ENCODE assay signal across 1 cellular context in the genomic region with DNA sequence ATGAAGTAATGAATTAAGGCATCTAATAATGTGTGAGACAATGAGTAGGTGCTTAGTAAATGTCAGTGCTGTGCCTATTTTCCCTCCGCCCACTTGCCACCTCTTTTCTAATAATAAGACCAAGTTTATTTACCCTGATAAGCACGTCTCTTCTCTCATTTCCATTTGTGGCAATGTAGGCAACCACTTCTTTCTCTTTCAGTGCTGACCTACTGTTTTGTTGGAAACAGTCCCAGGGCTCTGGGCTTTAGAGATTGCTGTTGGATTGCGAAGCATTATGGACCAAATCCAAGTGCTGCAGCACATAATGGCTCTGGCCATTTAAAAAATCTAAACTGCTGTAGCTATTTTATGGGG.
TF ChIP-seq lines count a peak whose summit lies in the region.

No MANE protein-coding gene starts in this region.

TF ChIP-seq in HepG2, 621 proteins besides CTCF, POLR2A, EP300 and RAD21 (continued from another document):
- TF ChIP-seq, protein P1, sequence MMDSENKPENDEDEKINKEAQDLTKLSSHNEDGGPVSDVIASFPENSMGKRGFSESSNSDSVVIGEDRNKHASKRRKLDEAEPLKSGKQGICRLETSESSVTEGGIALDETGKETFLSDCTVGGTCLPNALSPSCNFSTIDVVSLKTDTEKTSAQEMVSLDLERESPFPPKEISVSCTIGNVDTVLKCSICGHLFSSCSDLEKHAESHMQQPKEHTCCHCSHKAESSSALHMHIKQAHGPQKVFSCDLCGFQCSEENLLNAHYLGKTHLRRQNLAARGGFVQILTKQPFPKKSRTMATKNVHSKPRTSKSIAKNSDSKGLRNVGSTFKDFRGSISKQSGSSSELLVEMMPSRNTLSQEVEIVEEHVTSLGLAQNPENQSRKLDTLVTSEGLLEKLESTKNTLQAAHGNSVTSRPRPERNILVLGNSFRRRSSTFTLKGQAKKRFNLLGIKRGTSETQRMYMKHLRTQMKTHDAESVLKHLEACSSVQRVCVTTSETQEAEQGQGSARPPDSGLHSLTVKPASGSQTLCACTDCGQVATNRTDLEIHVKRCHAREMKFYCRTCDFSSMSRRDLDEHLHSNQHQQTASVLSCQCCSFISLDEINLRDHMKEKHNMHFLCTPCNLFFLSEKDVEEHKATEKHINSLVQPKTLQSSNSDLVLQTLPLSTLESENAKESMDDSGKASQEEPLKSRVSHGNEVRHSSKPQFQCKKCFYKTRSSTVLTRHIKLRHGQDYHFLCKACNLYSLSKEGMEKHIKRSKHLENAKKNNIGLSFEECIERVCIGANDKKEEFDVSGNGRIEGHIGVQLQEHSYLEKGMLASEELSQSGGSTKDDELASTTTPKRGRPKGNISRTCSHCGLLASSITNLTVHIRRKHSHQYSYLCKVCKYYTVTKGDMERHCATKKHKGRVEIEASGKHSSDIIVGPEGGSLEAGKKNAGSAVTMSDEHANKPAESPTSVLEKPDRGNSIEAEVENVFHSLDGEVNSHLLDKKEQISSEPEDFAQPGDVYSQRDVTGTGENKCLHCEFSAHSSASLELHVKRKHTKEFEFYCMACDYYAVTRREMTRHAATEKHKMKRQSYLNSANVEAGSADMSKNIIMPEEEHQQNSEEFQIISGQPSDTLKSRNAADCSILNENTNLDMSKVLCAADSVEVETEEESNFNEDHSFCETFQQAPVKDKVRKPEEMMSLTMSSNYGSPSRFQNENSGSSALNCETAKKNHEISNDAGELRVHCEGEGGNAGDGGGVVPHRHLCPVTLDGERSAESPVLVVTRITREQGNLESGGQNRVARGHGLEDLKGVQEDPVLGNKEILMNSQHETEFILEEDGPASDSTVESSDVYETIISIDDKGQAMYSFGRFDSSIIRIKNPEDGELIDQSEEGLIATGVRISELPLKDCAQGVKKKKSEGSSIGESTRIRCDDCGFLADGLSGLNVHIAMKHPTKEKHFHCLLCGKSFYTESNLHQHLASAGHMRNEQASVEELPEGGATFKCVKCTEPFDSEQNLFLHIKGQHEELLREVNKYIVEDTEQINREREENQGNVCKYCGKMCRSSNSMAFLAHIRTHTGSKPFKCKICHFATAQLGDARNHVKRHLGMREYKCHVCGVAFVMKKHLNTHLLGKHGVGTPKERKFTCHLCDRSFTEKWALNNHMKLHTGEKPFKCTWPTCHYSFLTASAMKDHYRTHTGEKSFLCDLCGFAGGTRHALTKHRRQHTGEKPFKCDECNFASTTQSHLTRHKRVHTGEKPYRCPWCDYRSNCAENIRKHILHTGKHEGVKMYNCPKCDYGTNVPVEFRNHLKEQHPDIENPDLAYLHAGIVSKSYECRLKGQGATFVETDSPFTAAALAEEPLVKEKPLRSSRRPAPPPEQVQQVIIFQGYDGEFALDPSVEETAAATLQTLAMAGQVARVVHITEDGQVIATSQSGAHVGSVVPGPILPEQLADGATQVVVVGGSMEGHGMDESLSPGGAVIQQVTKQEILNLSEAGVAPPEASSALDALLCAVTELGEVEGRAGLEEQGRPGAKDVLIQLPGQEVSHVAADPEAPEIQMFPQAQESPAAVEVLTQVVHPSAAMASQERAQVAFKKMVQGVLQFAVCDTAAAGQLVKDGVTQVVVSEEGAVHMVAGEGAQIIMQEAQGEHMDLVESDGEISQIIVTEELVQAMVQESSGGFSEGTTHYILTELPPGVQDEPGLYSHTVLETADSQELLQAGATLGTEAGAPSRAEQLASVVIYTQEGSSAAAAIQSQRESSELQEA (CRISPR knock-in tag; IDR thresholded peaks at IDR 0.05; ENCODE audit: not compliant biosample characterization): no peak
- TF ChIP-seq CHD4 (IDR thresholded peaks at IDR 0.05; ENCODE audit: borderline replicate concordance, low read length) (no peak), RFX5 (IDR thresholded peaks at IDR 0.05; ENCODE audit: low read depth, low read length) (no peak), ZNF678 (CRISPR knock-in tag; IDR thresholded peaks at IDR 0.05) (no peak), ZNF354B (CRISPR knock-in tag; IDR thresholded peaks at IDR 0.05) (no peak), CHCHD3 (CRISPR knock-in tag; IDR thresholded peaks at IDR 0.05) (no peak), ZNF501 (CRISPR knock-in tag; IDR thresholded peaks at IDR 0.05) (no peak)
- TF ChIP-seq, protein P2, sequence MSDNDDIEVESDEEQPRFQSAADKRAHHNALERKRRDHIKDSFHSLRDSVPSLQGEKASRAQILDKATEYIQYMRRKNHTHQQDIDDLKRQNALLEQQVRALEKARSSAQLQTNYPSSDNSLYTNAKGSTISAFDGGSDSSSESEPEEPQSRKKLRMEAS (IDR thresholded peaks at IDR 0.05): no peak
- TF ChIP-seq, protein P3, sequence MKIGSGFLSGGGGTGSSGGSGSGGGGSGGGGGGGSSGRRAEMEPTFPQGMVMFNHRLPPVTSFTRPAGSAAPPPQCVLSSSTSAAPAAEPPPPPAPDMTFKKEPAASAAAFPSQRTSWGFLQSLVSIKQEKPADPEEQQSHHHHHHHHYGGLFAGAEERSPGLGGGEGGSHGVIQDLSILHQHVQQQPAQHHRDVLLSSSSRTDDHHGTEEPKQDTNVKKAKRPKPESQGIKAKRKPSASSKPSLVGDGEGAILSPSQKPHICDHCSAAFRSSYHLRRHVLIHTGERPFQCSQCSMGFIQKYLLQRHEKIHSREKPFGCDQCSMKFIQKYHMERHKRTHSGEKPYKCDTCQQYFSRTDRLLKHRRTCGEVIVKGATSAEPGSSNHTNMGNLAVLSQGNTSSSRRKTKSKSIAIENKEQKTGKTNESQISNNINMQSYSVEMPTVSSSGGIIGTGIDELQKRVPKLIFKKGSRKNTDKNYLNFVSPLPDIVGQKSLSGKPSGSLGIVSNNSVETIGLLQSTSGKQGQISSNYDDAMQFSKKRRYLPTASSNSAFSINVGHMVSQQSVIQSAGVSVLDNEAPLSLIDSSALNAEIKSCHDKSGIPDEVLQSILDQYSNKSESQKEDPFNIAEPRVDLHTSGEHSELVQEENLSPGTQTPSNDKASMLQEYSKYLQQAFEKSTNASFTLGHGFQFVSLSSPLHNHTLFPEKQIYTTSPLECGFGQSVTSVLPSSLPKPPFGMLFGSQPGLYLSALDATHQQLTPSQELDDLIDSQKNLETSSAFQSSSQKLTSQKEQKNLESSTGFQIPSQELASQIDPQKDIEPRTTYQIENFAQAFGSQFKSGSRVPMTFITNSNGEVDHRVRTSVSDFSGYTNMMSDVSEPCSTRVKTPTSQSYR (CRISPR knock-in tag; IDR thresholded peaks at IDR 0.05; ENCODE audit: borderline replicate concordance): no peak
- TF ChIP-seq, protein P4, sequence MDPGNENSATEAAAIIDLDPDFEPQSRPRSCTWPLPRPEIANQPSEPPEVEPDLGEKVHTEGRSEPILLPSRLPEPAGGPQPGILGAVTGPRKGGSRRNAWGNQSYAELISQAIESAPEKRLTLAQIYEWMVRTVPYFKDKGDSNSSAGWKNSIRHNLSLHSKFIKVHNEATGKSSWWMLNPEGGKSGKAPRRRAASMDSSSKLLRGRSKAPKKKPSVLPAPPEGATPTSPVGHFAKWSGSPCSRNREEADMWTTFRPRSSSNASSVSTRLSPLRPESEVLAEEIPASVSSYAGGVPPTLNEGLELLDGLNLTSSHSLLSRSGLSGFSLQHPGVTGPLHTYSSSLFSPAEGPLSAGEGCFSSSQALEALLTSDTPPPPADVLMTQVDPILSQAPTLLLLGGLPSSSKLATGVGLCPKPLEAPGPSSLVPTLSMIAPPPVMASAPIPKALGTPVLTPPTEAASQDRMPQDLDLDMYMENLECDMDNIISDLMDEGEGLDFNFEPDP (CRISPR knock-in tag; conservative IDR thresholded peaks at IDR 0.05): no peak
